Comparison of ENCODE assay signal across 15 cellular contexts in genomic region chr6:39171489-39172376, GRCh38. TPM values are rescaled to one million over a fixed set of nuclear protein-coding genes. Genes with fewer than 3 reads are reported as not detected.
"Had no signal": no experiment of that assay in that cellular context is flagged by ENCODE, and none has a peak within 500 bp of the region (broad histone marks: within the 10 kb centered on the region; RNA-seq: fewer than 3 reads in every experiment).

No MANE protein-coding gene starts in this region.

- DNase-seq: dermis blood vessel endothelial cell; gastrocnemius medialis; heart right ventricle; hypothalamus; kidney glomerular epithelial cell; mucosa of descending colon; natural killer cell; nucleus accumbens; right cardiac atrium; small intestine; stimulated activated CD4-positive, alpha-beta T cell treated with anti-CD3 and anti-CD28 coated beads, Interleukin-12 subunit alpha, Interleukin-12 subunit beta, amount 100 ng/mL, for 4 hours; stimulated activated naive CD4-positive, alpha-beta T cell had no signal

- ATAC-seq: esophagus mucosa, gastrocnemius medialis, heart right ventricle, mucosa of descending colon, natural killer cell, pancreas, right cardiac atrium had no signal

- H3K36me3 ChIP-seq: gastrocnemius medialis, heart right ventricle, pancreas had no signal

- H3K27me3 ChIP-seq: gastrocnemius medialis, pancreas had no signal

- H3K27ac ChIP-seq: gastrocnemius medialis, heart right ventricle had no signal

- H3K4me3 ChIP-seq: gastrocnemius medialis, heart right ventricle, mucosa of descending colon, pancreas had no signal

- H3K4me1 ChIP-seq: gastrocnemius medialis had no signal

- H3K9me3 ChIP-seq: gastrocnemius medialis, pancreas had no signal

RNA-seq across cellular contexts. Expression of gene KCNK5, which starts 57.5 kb away (rescaled TPM):
- total RNA-seq: fibroblast of villous mesenchyme had no signal
